ENCODE assay signal across 11 cellular contexts in genomic region chr9:109582386-109582785, GRCh38.
"Had no signal": no experiment of that assay in that cellular context is flagged by ENCODE, and none has a peak within 500 bp of the region (broad histone marks: within the 10 kb centered on the region; RNA-seq: fewer than 3 reads in every experiment).

No MANE protein-coding gene starts in this region.

- H3K36me3 ChIP-seq: HAP-1 had no signal

- H2AFZ ChIP-seq: GM23248, GM23338 had no signal

- H3K4me1 ChIP-seq: HAP-1 had no signal

- H3K9me3 ChIP-seq: HAP-1 had no signal

- H3K27ac Mint-ChIP-seq: GM23338, H9, HFFc6 had no signal

- FAIRE-seq: H1, H54 had no signal

- DNase-seq: GM23248, GOT3, H7, H9, HCEC 1CT, HFFc6 had no signal

- H3K27ac ChIP-seq: GM23248 had no signal

- H3K4me2 ChIP-seq: GM23338 had no signal

- H3K9ac ChIP-seq: GM23248 had no signal

- H3K4me3 Mint-ChIP-seq: GM23338, H9, HFFc6 had no signal

- H3K4me1 Mint-ChIP-seq: GM23338, H9 had no signal

- H3K9me3 Mint-ChIP-seq: HFFc6 had no signal

- H3K4me3 ChIP-seq: GM23248, GM23338, HAP-1 had no signal

- ATAC-seq: GM23338, HCT116 had no signal
